8 cellular contexts compared by ENCODE assay signal in genomic region chr1:151327223-151327902, GRCh38. TPM values are rescaled to one million over a fixed set of nuclear protein-coding genes. Genes with fewer than 3 reads are reported as not detected.
DNase-seq lines count a peak whose midpoint lies in the region; ATAC-seq, FAIRE-seq and TF ChIP-seq lines count a peak whose summit lies in the region.

TSS of gene PI4KB (minus strand) at chr1:151327416. CDS start at chr1:151316481, 10,935 bp downstream.

- no peak for FAIRE-seq in bronchial epithelial cell (lab: Jason Lieb, UNC)

- peaks cover 11% of the 10 kb centered on the region for H3K36me3 Mint-ChIP-seq in WTC11

- H3K9me3 ChIP-seq in iPS-20b (ENCODE audit: insufficient read depth, low read depth, low read length), result no peaks in the 10 kb centered on the region
- no peaks in the 10 kb centered on the region for H3K9me3 ChIP-seq in skeletal muscle tissue (ENCODE audit: control insufficient read depth in 3 of 3, low read length in 3 of 3)

- peak within 1 kb of the TSS; percentile 83 for H3K4me3 ChIP-seq in bronchial epithelial cell (ENCODE audit: low read depth, low read length)
- H3K4me3 ChIP-seq in iPS-20b (ENCODE audit: low read length), result peak within 1 kb of the TSS; percentile 88
- peak within 1 kb of the TSS; percentile 60 to 95 (median 85) for H3K4me3 ChIP-seq in skeletal muscle tissue (ENCODE audit: low read length in 3 of 3)

- DNase-seq in A172 (ENCODE audit: low spot score) (peak; percentile 100), NCI-H345 (lab: John Stamatoyannopoulos, UW) (peak; percentile 100), WTC11 (ENCODE audit: low spot score) (peak; percentile 92), bronchial epithelial cell (ENCODE audit: low read depth) (peak; percentile 96)

- H3K27me3 ChIP-seq in bronchial epithelial cell (ENCODE audit: control insufficient read depth, insufficient read depth, low read length) (no peaks in the 10 kb centered on the region), iPS-20b (ENCODE audit: insufficient read depth, low read length) (no peaks in the 10 kb centered on the region), skeletal muscle tissue (ENCODE audit: control insufficient read depth in 3 of 3, insufficient read depth in 3 of 3, low read length in 3 of 3) (no peaks in the 10 kb centered on the region)

- CTCF ChIA-PET in WTC11 (lab: Charles Lee), result interaction anchor here (0.7 to 2.3 kb wide), 9 partner anchors 13 to 228 kb away, joined by 3 to 48 read pairs (median 5); partner anchors contain the start of gene ZNF687

- peak within 1 kb of the TSS; percentile 87 for H3K4me3 Mint-ChIP-seq in WTC11

- H3K27ac ChIP-seq in iPS-20b (ENCODE audit: low read length) (peak within 1 kb of the TSS; percentile 62), skeletal muscle tissue (ENCODE audit: low read depth, low read length) (peak within 1 kb of the TSS; percentile 89)

- peaks cover 8% of the 10 kb centered on the region for H3K36me3 ChIP-seq in bronchial epithelial cell (ENCODE audit: control insufficient read depth, insufficient read depth, low read length)
- H3K36me3 ChIP-seq in iPS-20b (ENCODE audit: insufficient read depth, low read depth, low read length), result peaks cover 14% of the 10 kb centered on the region
- H3K36me3 ChIP-seq in skeletal muscle tissue (ENCODE audit: control insufficient read depth in 3 of 3, insufficient read depth in 3 of 3, low read length in 3 of 3), result peaks cover 7 to 20% (median 17%) of the 10 kb centered on the region in 3 donors

- no peaks in the 10 kb centered on the region for H3K9me3 Mint-ChIP-seq in WTC11

- H3K9ac ChIP-seq in iPS-20b (ENCODE audit: low read depth, low read length), result peak within 1 kb of the TSS; percentile 86
- peak within 1 kb of the TSS; percentile 74 to 91 (median 81) for H3K9ac ChIP-seq in skeletal muscle tissue (ENCODE audit: low read depth in 1 of 3, low read length in 3 of 3)

- TF ChIP-seq CTCF in WTC11 (IDR thresholded peaks at IDR 0.05) (no peak), bronchial epithelial cell (IDR thresholded peaks at IDR 0.05; ENCODE audit: insufficient read depth, low read length, severe bottlenecking) (no peak)

- no peaks in the 10 kb centered on the region for H3K27me3 Mint-ChIP-seq in WTC11 (ENCODE audit: low read depth)

- peak; percentile 76 for ATAC-seq in GM18868 (IDR thresholded peaks at IDR 0.05; ENCODE audit: unreplicated experiment)
- ATAC-seq in HG03159 (IDR thresholded peaks at IDR 0.05; ENCODE audit: unreplicated experiment), result peak; percentile 74
- peak; percentile 96 for ATAC-seq in WTC11

- POLR2A ChIA-PET in WTC11 (lab: Charles Lee), result interaction anchor here (0.6 to 2.0 kb wide), 11 partner anchors 9 to 214 kb away, joined by 3 to 23 read pairs (median 3); partner anchors contain the start of genes PSMB4 and ZNF687

- H3K4me1 Mint-ChIP-seq in WTC11, result peaks cover 13% of the 10 kb centered on the region

- H3K4me1 ChIP-seq in iPS-20b (ENCODE audit: insufficient read depth, low read length), result peaks cover 6% of the 10 kb centered on the region; the same call in 1 of the 2 replicates
- H3K4me1 ChIP-seq in skeletal muscle tissue (ENCODE audit: control insufficient read depth in 3 of 3, insufficient read depth in 3 of 3, low read length in 3 of 3), result peaks cover 31 to 33% (median 31%) of the 10 kb centered on the region in 3 donors

- H3K27ac Mint-ChIP-seq in WTC11, result peak within 1 kb of the TSS; percentile 98

TF ChIP-seq in WTC11, 78 proteins besides CTCF, POLR2A, EP300 and RAD21:
- TF ChIP-seq FOXK1 (CRISPR knock-in tag; IDR thresholded peaks at IDR 0.05) (peak; percentile 31; the same call in 1 of the 2 replicates), USF1 (CRISPR knock-in tag; IDR thresholded peaks at IDR 0.05) (no peak), SP1 (CRISPR knock-in tag; conservative IDR thresholded peaks at IDR 0.05) (peak; percentile 52; the same call in 1 of the 2 replicates), ETV6 (CRISPR knock-in tag; IDR thresholded peaks at IDR 0.05) (0 out of 2 replicates have a peak, but pooled peaks have one; percentile 14)

RNA-seq across cellular contexts. Expression of gene PI4KB, which starts in this region (rescaled TPM):
- total RNA-seq in A172 (2014; rRNA removed; shearing (Covaris generic)), result 86.6 and 99.4 TPM in 2 replicates
- total RNA-seq in WTC11 (2021), result 25.6 to 33.6 TPM (median 30.5 TPM) in 3 replicates
- total RNA-seq in bronchial epithelial cell, result 20.8 and 30.9 TPM in 2 replicates
- 30.3 TPM for total RNA-seq in skeletal muscle tissue

Comparison
In these comparisons a context has a peak if more than half of its experiments do, and no peak if none do; other contexts are left out.
1. Peak in every context shown above with its lines: DNase-seq, ATAC-seq, H3K4me3 ChIP-seq and H3K27ac ChIP-seq.